In the genomic region with DNA sequence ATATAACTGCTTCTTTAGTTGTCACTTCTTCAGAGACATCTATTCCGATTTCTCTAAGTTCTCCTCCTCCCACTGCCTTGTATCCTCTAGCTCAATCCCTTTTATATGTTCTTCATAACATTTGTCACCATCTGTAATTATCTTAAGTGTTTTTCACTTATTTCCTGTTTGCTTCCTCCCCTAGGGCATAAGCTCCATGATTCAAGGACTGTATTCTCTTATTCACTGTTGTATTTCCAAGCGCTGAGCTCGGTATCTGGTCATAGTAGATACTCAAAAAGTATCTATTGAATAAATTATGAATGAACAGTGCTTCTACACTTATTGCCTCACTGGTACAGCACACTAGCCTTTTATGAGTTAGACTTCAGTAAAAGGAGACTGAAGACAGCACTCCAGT, we compare ENCODE assay signal across 24 cellular contexts.
"Had no signal": no experiment of that assay in that cellular context is flagged by ENCODE, and none has a peak within 500 bp of the region (broad histone marks: within the 10 kb centered on the region; RNA-seq: fewer than 3 reads in every experiment).

No MANE protein-coding gene starts in this region.

- DNase-seq: activated CD4-positive, alpha-beta T cell treated with anti-CD3 and anti-CD28 coated beads for 1 hour; activated CD4-positive, alpha-beta T cell treated with anti-CD3 and anti-CD28 coated beads, Interleukin-2, amount 10 ng/mL, durations not matched to agents 24 days and 14 days; activated CD4-positive, alpha-beta T cell treated with anti-CD3 and anti-CD28 coated beads, Interleukin-2, amount 50 U/mL, for 48 hours; activated CD8-positive, alpha-beta memory T cell treated with anti-CD3 and anti-CD28 coated beads, Interleukin-2, amount 10 ng/mL, durations not matched to agents 7 days and 5 days; activated effector memory CD4-positive, alpha-beta T cell treated with Interleukin-2 at 50 U/mL for 16 hours; activated naive CD4-positive, alpha-beta T cell; activated T-cell treated with anti-CD3 and anti-CD28 coated beads, Interleukin-2, amount 50 U/mL, for 24 hours; amygdala; Karpas-422; NCI-H1105 treated with DMSO at 0.1 percent for 48 hours; NCI-H1930; NCI-H345; NCI-H510A treated with DMSO at 0.1 percent for 48 hours; NCI-H774; NK-92 treated with Interleukin-12 subunit alpha and Interleukin-12 subunit beta, amount 100 ng/mL, for 24 hours; Peyer's patch; SHP77; T-helper 17 cell; T-helper 9 cell had no signal

- ATAC-seq: activated CD8-positive, alpha-beta memory T cell treated with anti-CD3 and anti-CD28 coated beads, Interleukin-2, amount 10 ng/mL, durations not matched to agents 7 days and 5 days; K562; T-helper 17 cell; WTC11 had no signal

- H3K4me1 ChIP-seq: Peyer's patch, SJSA1 had no signal

- FAIRE-seq: astrocyte, K562 had no signal

- H3K9me3 ChIP-seq: Peyer's patch had no signal

- H3K27ac ChIP-seq: cardiac muscle cell, Peyer's patch, SJSA1 had no signal

- H3K27me3 ChIP-seq: cardiac muscle cell, Peyer's patch, SJSA1 had no signal

- H3K4me3 ChIP-seq: cardiac muscle cell, K562, Peyer's patch, SJSA1 had no signal

- H3K36me3 ChIP-seq: cardiac muscle cell, Peyer's patch, SJSA1 had no signal
